In genomic region chr19:8304841-8305621, GRCh38 we compare ENCODE assay signal across 1 cellular context.
TF ChIP-seq lines count a peak whose summit lies in the region.

No MANE protein-coding gene starts in this region.

TF ChIP-seq in K562, 482 proteins besides CTCF, POLR2A, EP300 and RAD21 (continues in another document):
- no peak for TF ChIP-seq ZC3H11A (IDR thresholded peaks at IDR 0.05; ENCODE audit: low read depth, low read length)
- no peak; the same call in 1 of the 2 replicates for TF ChIP-seq KLF13 (tag; IDR thresholded peaks at IDR 0.05; ENCODE audit: borderline replicate concordance, low read depth)
- TF ChIP-seq ZNF830 (CRISPR knock-in tag; IDR thresholded peaks at IDR 0.05) = no peak
- no peak for TF ChIP-seq GTF2B (IDR thresholded peaks at IDR 0.05; ENCODE audit: extremely low read depth, insufficient read length)
- TF ChIP-seq NCOA6 (IDR thresholded peaks at IDR 0.05) = no peak
- peak; percentile 10 to 40; a peak in 1 of 4 replicates for TF ChIP-seq NRF1 (conservative IDR thresholded peaks at IDR 0.05 in 1 of 2, IDR thresholded peaks at IDR 0.05 in 1 of 2)
- TF ChIP-seq BHLHE40 (IDR thresholded peaks at IDR 0.05; ENCODE audit: low read length) = peak; percentile 32; the same call in 1 of the 2 replicates
- TF ChIP-seq NUFIP1 (IDR thresholded peaks at IDR 0.05; ENCODE audit: partially characterized antibody) = no peak
- no peak for TF ChIP-seq ZNF274 (IDR thresholded peaks at IDR 0.05; ENCODE audit: borderline replicate concordance, low read depth, low read length)
- TF ChIP-seq ZNF79 (CRISPR knock-in tag; IDR thresholded peaks at IDR 0.05; ENCODE audit: low read depth) = no peak
- TF ChIP-seq ZBTB34 (CRISPR knock-in tag; IDR thresholded peaks at IDR 0.05) = no peak
- TF ChIP-seq KLF16 (IDR thresholded peaks at IDR 0.05) = no peak
- no peak for TF ChIP-seq SRF (CRISPR knock-in tag; IDR thresholded peaks at IDR 0.05)
- TF ChIP-seq USF1 (CRISPR knock-in tag; IDR thresholded peaks at IDR 0.05) = no peak
- TF ChIP-seq RBBP5 (IDR thresholded peaks at IDR 0.05; ENCODE audit: borderline replicate concordance, insufficient read depth, low read length, poor library complexity, severe bottlenecking) = no peak
- TF ChIP-seq ZNF175 (CRISPR knock-in tag; IDR thresholded peaks at IDR 0.05; ENCODE audit: low read depth) = no peak
- TF ChIP-seq POLR2G (IDR thresholded peaks at IDR 0.05; ENCODE audit: low read depth, low read length) = peak; percentile 51
- no peak for TF ChIP-seq BRCA1 (IDR thresholded peaks at IDR 0.05)
- TF ChIP-seq BRCA1 (CRISPR knock-in tag; IDR thresholded peaks at IDR 0.05) = 0 out of 2 replicates have a peak, but pooled peaks have one; percentile 23
- no peak for TF ChIP-seq TBL1XR1 (IDR thresholded peaks at IDR 0.05; ENCODE audit: low read length in 2 of 2)
- TF ChIP-seq SOX6 (IDR thresholded peaks at IDR 0.05) = no peak
- no peak for TF ChIP-seq ZNF445 (CRISPR knock-in tag; IDR thresholded peaks at IDR 0.05; ENCODE audit: low read depth)
- TF ChIP-seq CREM (IDR thresholded peaks at IDR 0.05; ENCODE audit: low read depth) = no peak
- 0 out of 2 replicates have a peak, but pooled peaks have one; percentile 11 for TF ChIP-seq RBFOX2 (IDR thresholded peaks at IDR 0.05; ENCODE audit: low read depth, low read length)
- peak; percentile 29; the same call in 1 of the 2 replicates for TF ChIP-seq SP1 (CRISPR knock-in tag; IDR thresholded peaks at IDR 0.05)
- TF ChIP-seq HDAC1 (IDR thresholded peaks at IDR 0.05) = 0 out of 4 replicates have a peak, but pooled peaks of 1 of the 2 experiments have one; percentile 11
- TF ChIP-seq TFAP4 (CRISPR knock-in tag; IDR thresholded peaks at IDR 0.05; ENCODE audit: borderline replicate concordance) = peak; percentile 37; the same call in 1 of the 2 replicates
- TF ChIP-seq CREB3L1 (IDR thresholded peaks at IDR 0.05; ENCODE audit: borderline replicate concordance, low read depth) = no peak
- no peak for TF ChIP-seq FOXK1 (CRISPR knock-in tag; IDR thresholded peaks at IDR 0.05; ENCODE audit: borderline replicate concordance)
- no peak for TF ChIP-seq ZC3H8 (IDR thresholded peaks at IDR 0.05)
- TF ChIP-seq ELK3 (CRISPR knock-in tag; IDR thresholded peaks at IDR 0.05) = no peak
- TF ChIP-seq YBX1 (IDR thresholded peaks at IDR 0.05) = no peak
- no peak for TF ChIP-seq RFX5 (IDR thresholded peaks at IDR 0.05; ENCODE audit: low read depth, low read length)
- TF ChIP-seq SRSF9 (IDR thresholded peaks at IDR 0.05; ENCODE audit: borderline replicate concordance, low read depth, low read length) = no peak
- TF ChIP-seq ZBTB12 (CRISPR knock-in tag; IDR thresholded peaks at IDR 0.05) = no peak
- TF ChIP-seq MBD1 (CRISPR knock-in tag; IDR thresholded peaks at IDR 0.05) = 0 out of 2 replicates have a peak, but pooled peaks have one; percentile 47
- TF ChIP-seq SMARCA5 (IDR thresholded peaks at IDR 0.05) = no peak
- no peak for TF ChIP-seq HDAC2 (IDR thresholded peaks at IDR 0.05)
- no peak for TF ChIP-seq C11orf30 (IDR thresholded peaks at IDR 0.05; ENCODE audit: low read depth)
- TF ChIP-seq DPF2 (IDR thresholded peaks at IDR 0.05) = 0 out of 2 replicates have a peak, but pooled peaks have one; percentile 35
- TF ChIP-seq MAX (CRISPR knock-in tag; IDR thresholded peaks at IDR 0.05) = 0 out of 2 replicates have a peak, but pooled peaks have one; percentile 39
- TF ChIP-seq ZNF449 (CRISPR knock-in tag; IDR thresholded peaks at IDR 0.05) = no peak
- TF ChIP-seq TCF7 (IDR thresholded peaks at IDR 0.05; ENCODE audit: borderline replicate concordance) = no peak
- no peak for TF ChIP-seq HSF4 (CRISPR knock-in tag; IDR thresholded peaks at IDR 0.05; ENCODE audit: borderline replicate concordance)
- peak in 1 of 3 experiments; percentile 17 for TF ChIP-seq YY1 (IDR thresholded peaks at IDR 0.05; ENCODE audit: borderline replicate concordance in 1 of 3, control insufficient read depth in 1 of 3, extremely low read depth in 1 of 3, insufficient read depth in 3 of 3, insufficient read length in 1 of 3, insufficient replicate concordance in 2 of 3, low read depth in 1 of 3, low read length in 2 of 3)
- no peak for TF ChIP-seq TFE3 (CRISPR knock-in tag; IDR thresholded peaks at IDR 0.05)
- no peak for TF ChIP-seq ZNF347 (CRISPR knock-in tag; IDR thresholded peaks at IDR 0.05; ENCODE audit: low read depth)
- TF ChIP-seq PREB (CRISPR knock-in tag; IDR thresholded peaks at IDR 0.05) = no peak
- no peak for TF ChIP-seq CAMTA2 (CRISPR knock-in tag; conservative IDR thresholded peaks at IDR 0.05)
- no peak for TF ChIP-seq TAF7 (tag; IDR thresholded peaks at IDR 0.05)
- no peak for TF ChIP-seq MAFF (IDR thresholded peaks at IDR 0.05; ENCODE audit: low read length)
- TF ChIP-seq GABPA (tag; conservative IDR thresholded peaks at IDR 0.05; ENCODE audit: low read depth) = no peak
- TF ChIP-seq ZEB2 (IDR thresholded peaks at IDR 0.05) = no peak
